15 cellular contexts compared by ENCODE assay signal in the genomic region with DNA sequence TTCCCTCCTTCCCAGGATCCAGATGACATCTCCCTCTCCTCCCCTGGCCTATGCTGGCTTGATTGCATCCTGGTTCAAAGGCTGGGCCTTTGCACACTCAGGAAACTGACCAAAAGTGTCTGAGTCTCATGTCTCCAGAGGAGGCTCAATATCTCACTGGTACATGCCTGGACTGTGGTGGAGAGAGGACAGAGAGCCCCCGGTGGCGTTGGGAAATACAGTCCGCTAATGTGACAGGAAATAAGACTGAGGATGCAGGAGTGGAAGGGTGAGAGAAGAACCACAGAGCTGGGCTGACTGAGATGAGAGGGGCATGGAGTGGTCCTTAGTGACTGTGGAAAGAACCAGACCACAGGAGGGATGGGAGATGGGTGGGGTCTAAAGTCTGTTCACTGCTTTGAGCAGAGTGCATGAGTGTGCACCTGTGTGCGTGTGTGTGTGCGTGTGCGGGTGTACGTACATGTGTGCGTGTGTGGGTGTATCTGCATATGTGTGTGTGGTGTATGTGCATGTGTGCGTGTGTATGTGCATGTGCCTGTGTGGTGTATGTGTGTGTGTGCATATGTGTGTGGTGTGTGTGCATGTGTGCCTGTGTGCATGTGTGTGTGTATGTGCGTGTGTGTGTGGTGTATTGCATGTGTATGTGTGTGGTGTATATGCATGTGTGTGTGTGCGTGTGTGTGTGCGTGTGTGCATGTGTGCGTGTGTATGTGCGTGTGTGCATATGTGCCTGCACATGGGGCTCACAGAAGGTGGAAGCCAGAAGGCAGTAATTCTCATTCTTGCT. TPM values are rescaled to one million over a fixed set of nuclear protein-coding genes. Genes with fewer than 3 reads are reported as not detected.
"Had no signal": no experiment of that assay in that cellular context is flagged by ENCODE, and none has a peak within 500 bp of the region (broad histone marks: within the 10 kb centered on the region; RNA-seq: fewer than 3 reads in every experiment).

No MANE protein-coding gene starts in this region.

- H3K4me3 Mint-ChIP-seq: activated naive CD8-positive, alpha-beta T cell treated with anti-CD3 and anti-CD28 coated beads for 36 hours; T-helper 17 cell had no signal

- H3K4me1 Mint-ChIP-seq: activated naive CD8-positive, alpha-beta T cell treated with anti-CD3 and anti-CD28 coated beads for 36 hours; T-helper 17 cell had no signal

- H3K27ac Mint-ChIP-seq: activated naive CD8-positive, alpha-beta T cell treated with anti-CD3 and anti-CD28 coated beads for 36 hours; T-helper 17 cell had no signal

- H3K9me3 Mint-ChIP-seq: activated naive CD8-positive, alpha-beta T cell treated with anti-CD3 and anti-CD28 coated beads for 36 hours had no signal

- H3K36me3 Mint-ChIP-seq: activated naive CD8-positive, alpha-beta T cell treated with anti-CD3 and anti-CD28 coated beads for 36 hours had no signal

- H3K27me3 ChIP-seq: transverse colon had no signal

- H3K4me3 ChIP-seq: esophagus squamous epithelium, heart left ventricle, skin epidermis, transverse colon had no signal

- H3K27ac ChIP-seq: esophagus squamous epithelium, heart left ventricle, skin epidermis, transverse colon had no signal

- DNase-seq: activated naive CD8-positive, alpha-beta T cell treated with anti-CD3 and anti-CD28 coated beads for 36 hours; activated T-cell treated with anti-CD3 and anti-CD28 coated beads, Interleukin-2, amount 50 U/mL, for 1 hour; esophagus squamous epithelium; foreskin fibroblast; heart left ventricle; islet precursor cell; mammary epithelial cell; posterior cingulate gyrus; substantia nigra; T-helper 17 cell; transverse colon had no signal

- ATAC-seq: activated CD4-positive, CD25-positive, alpha-beta regulatory T cell treated with anti-CD3 and anti-CD28 coated beads, Interleukin-2, amount 50 U/mL, for 24 hours; heart left ventricle; left lobe of liver; T-helper 17 cell had no signal

- H3K36me3 ChIP-seq: esophagus squamous epithelium, heart left ventricle, transverse colon had no signal

- H3K4me1 ChIP-seq: esophagus squamous epithelium, transverse colon had no signal

RNA-seq across cellular contexts. Expression of a gene that starts 1.9 kb away (rescaled TPM):
- polyA plus RNA-seq: mammary epithelial cell, neural cell had no signal

RNA-seq across cellular contexts. Expression of a gene that starts 18.3 kb away (rescaled TPM):
- polyA plus RNA-seq: neural cell had no signal
